In the genomic region with DNA sequence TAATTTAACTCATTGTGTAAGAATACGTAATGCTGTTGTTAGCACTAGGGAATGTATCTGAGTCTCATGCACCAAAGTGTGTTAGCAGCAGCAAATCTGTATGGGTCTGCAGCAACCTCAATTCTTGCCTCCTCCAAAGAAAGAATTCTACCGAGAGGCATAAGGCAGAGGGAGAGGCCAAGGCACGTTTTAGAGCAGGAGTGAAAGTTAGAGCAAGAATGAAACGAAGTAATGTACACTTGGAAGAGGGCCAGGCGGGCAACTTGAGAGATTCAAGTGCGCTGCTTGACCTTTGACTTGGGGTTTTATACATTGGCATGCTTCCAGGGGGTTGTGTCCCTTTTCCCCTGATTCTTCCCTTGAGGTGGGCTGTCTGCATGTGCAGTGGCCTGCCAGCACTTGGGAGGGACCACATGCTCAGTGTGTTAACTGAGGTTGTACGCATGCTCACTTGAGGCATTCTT, we compare ENCODE assay signal across 1 cellular context.
TF ChIP-seq lines count a peak whose summit lies in the region.

No MANE protein-coding gene starts in this region.

TF ChIP-seq in HepG2, 621 proteins besides CTCF, POLR2A, EP300 and RAD21 (continued from another document):
- TF ChIP-seq HOXA7 (CRISPR knock-in tag; IDR thresholded peaks at IDR 0.05) (no peak), SRF (IDR thresholded peaks at IDR 0.05; ENCODE audit: low read depth, low read length) (no peak), ZNF776 (CRISPR knock-in tag; IDR thresholded peaks at IDR 0.05) (no peak), ZNF816 (CRISPR knock-in tag; IDR thresholded peaks at IDR 0.05; ENCODE audit: borderline replicate concordance) (peak; percentile 57; the same call in 1 of the 2 replicates), ZNF547 (CRISPR knock-in tag; IDR thresholded peaks at IDR 0.05) (0 out of 2 replicates have a peak, but pooled peaks have one; percentile 61), RNF2 (conservative IDR thresholded peaks at IDR 0.05; ENCODE audit: low read depth) (no peak), ZNF598 (CRISPR knock-in tag; IDR thresholded peaks at IDR 0.05; ENCODE audit: borderline replicate concordance) (peak; percentile 47; the same call in 1 of the 2 replicates), NR2F6 (IDR thresholded peaks at IDR 0.05) (no peak), NR2F6 (CRISPR knock-in tag; IDR thresholded peaks at IDR 0.05) (peak; percentile 20; the same call in 1 of the 2 replicates), ZBTB38 (CRISPR knock-in tag; IDR thresholded peaks at IDR 0.05) (peak; percentile 89), ZFP1 (CRISPR knock-in tag; IDR thresholded peaks at IDR 0.05) (no peak), SAP130 (CRISPR knock-in tag; IDR thresholded peaks at IDR 0.05; ENCODE audit: low read depth) (peak; percentile 27), CEBPG (CRISPR knock-in tag; IDR thresholded peaks at IDR 0.05) (no peak), ZNF251 (CRISPR knock-in tag; IDR thresholded peaks at IDR 0.05) (no peak)
- TF ChIP-seq, protein P1, sequence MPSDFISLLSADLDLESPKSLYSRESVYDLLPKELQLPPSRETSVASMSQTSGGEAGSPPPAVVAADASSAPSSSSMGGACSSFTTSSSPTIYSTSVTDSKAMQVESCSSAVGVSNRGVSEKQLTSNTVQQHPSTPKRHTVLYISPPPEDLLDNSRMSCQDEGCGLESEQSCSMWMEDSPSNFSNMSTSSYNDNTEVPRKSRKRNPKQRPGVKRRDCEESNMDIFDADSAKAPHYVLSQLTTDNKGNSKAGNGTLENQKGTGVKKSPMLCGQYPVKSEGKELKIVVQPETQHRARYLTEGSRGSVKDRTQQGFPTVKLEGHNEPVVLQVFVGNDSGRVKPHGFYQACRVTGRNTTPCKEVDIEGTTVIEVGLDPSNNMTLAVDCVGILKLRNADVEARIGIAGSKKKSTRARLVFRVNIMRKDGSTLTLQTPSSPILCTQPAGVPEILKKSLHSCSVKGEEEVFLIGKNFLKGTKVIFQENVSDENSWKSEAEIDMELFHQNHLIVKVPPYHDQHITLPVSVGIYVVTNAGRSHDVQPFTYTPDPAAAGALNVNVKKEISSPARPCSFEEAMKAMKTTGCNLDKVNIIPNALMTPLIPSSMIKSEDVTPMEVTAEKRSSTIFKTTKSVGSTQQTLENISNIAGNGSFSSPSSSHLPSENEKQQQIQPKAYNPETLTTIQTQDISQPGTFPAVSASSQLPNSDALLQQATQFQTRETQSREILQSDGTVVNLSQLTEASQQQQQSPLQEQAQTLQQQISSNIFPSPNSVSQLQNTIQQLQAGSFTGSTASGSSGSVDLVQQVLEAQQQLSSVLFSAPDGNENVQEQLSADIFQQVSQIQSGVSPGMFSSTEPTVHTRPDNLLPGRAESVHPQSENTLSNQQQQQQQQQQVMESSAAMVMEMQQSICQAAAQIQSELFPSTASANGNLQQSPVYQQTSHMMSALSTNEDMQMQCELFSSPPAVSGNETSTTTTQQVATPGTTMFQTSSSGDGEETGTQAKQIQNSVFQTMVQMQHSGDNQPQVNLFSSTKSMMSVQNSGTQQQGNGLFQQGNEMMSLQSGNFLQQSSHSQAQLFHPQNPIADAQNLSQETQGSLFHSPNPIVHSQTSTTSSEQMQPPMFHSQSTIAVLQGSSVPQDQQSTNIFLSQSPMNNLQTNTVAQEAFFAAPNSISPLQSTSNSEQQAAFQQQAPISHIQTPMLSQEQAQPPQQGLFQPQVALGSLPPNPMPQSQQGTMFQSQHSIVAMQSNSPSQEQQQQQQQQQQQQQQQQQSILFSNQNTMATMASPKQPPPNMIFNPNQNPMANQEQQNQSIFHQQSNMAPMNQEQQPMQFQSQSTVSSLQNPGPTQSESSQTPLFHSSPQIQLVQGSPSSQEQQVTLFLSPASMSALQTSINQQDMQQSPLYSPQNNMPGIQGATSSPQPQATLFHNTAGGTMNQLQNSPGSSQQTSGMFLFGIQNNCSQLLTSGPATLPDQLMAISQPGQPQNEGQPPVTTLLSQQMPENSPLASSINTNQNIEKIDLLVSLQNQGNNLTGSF (CRISPR knock-in tag; IDR thresholded peaks at IDR 0.05) = no peak
- TF ChIP-seq, protein P2, sequence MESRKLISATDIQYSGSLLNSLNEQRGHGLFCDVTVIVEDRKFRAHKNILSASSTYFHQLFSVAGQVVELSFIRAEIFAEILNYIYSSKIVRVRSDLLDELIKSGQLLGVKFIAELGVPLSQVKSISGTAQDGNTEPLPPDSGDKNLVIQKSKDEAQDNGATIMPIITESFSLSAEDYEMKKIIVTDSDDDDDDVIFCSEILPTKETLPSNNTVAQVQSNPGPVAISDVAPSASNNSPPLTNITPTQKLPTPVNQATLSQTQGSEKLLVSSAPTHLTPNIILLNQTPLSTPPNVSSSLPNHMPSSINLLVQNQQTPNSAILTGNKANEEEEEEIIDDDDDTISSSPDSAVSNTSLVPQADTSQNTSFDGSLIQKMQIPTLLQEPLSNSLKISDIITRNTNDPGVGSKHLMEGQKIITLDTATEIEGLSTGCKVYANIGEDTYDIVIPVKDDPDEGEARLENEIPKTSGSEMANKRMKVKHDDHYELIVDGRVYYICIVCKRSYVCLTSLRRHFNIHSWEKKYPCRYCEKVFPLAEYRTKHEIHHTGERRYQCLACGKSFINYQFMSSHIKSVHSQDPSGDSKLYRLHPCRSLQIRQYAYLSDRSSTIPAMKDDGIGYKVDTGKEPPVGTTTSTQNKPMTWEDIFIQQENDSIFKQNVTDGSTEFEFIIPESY (CRISPR knock-in tag; IDR thresholded peaks at IDR 0.05) = peak; percentile 78
- TF ChIP-seq, protein P3, sequence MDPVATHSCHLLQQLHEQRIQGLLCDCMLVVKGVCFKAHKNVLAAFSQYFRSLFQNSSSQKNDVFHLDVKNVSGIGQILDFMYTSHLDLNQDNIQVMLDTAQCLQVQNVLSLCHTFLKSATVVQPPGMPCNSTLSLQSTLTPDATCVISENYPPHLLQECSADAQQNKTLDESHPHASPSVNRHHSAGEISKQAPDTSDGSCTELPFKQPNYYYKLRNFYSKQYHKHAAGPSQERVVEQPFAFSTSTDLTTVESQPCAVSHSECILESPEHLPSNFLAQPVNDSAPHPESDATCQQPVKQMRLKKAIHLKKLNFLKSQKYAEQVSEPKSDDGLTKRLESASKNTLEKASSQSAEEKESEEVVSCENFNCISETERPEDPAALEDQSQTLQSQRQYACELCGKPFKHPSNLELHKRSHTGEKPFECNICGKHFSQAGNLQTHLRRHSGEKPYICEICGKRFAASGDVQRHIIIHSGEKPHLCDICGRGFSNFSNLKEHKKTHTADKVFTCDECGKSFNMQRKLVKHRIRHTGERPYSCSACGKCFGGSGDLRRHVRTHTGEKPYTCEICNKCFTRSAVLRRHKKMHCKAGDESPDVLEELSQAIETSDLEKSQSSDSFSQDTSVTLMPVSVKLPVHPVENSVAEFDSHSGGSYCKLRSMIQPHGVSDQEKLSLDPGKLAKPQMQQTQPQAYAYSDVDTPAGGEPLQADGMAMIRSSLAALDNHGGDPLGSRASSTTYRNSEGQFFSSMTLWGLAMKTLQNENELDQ (CRISPR knock-in tag; IDR thresholded peaks at IDR 0.05; ENCODE audit: borderline replicate concordance) = no peak
- TF ChIP-seq, protein P4, sequence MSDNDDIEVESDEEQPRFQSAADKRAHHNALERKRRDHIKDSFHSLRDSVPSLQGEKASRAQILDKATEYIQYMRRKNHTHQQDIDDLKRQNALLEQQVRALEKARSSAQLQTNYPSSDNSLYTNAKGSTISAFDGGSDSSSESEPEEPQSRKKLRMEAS (IDR thresholded peaks at IDR 0.05) = peak; percentile 57
- TF ChIP-seq, protein P5, sequence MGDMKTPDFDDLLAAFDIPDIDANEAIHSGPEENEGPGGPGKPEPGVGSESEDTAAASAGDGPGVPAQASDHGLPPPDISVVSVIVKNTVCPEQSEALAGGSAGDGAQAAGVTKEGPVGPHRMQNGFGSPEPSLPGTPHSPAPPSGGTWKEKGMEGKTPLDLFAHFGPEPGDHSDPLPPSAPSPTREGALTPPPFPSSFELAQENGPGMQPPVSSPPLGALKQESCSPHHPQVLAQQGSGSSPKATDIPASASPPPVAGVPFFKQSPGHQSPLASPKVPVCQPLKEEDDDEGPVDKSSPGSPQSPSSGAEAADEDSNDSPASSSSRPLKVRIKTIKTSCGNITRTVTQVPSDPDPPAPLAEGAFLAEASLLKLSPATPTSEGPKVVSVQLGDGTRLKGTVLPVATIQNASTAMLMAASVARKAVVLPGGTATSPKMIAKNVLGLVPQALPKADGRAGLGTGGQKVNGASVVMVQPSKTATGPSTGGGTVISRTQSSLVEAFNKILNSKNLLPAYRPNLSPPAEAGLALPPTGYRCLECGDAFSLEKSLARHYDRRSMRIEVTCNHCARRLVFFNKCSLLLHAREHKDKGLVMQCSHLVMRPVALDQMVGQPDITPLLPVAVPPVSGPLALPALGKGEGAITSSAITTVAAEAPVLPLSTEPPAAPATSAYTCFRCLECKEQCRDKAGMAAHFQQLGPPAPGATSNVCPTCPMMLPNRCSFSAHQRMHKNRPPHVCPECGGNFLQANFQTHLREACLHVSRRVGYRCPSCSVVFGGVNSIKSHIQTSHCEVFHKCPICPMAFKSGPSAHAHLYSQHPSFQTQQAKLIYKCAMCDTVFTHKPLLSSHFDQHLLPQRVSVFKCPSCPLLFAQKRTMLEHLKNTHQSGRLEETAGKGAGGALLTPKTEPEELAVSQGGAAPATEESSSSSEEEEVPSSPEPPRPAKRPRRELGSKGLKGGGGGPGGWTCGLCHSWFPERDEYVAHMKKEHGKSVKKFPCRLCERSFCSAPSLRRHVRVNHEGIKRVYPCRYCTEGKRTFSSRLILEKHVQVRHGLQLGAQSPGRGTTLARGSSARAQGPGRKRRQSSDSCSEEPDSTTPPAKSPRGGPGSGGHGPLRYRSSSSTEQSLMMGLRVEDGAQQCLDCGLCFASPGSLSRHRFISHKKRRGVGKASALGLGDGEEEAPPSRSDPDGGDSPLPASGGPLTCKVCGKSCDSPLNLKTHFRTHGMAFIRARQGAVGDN (CRISPR knock-in tag; IDR thresholded peaks at IDR 0.05) = peak; percentile 54; the same call in 1 of the 2 replicates
